Comparison of ENCODE assay signal across 10 cellular contexts in the genomic region with DNA sequence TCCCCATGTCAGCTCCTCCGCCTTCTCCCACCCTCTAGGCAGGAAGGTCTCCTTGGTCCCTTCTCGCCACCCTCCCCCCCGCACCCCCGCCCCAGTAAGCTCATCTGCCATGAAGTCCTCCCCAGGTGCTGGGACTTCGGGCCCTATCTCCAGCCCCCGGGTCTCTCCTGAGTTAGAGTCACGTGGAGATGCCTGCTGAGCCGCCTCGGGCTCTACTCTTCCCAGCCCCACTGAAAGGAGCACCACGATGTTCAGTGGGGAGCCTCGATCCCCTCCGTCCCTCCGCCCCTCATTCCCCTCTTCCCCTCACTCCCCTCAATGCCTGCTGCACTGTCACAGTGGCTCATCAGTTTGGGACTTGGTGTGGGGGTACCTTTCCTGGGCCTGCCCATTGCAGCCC. TPM values are rescaled to one million over a fixed set of nuclear protein-coding genes. Genes with fewer than 3 reads are reported as not detected.
"Had no signal": no experiment of that assay in that cellular context is flagged by ENCODE, and none has a peak within 500 bp of the region (broad histone marks: within the 10 kb centered on the region; RNA-seq: fewer than 3 reads in every experiment).

No MANE protein-coding gene starts in this region.

- H3K36me3 ChIP-seq: tibial nerve had no signal

- ATAC-seq: activated naive CD8-positive, alpha-beta T cell treated with anti-CD3 and anti-CD28 coated beads, Interleukin-2, amount 50 U/mL, for 24 hours had no signal

- H3K9ac ChIP-seq: parathyroid adenoma had no signal

- H3K79me2 ChIP-seq: parathyroid adenoma had no signal

- DNase-seq: activated CD4-positive, alpha-beta T cell treated with anti-CD3 and anti-CD28 coated beads for 4 hours; activated naive CD4-positive, alpha-beta T cell; activated naive CD8-positive, alpha-beta T cell treated with anti-CD3 and anti-CD28 coated beads, Interleukin-2, amount 50 U/mL, for 24 hours; effector CD4-positive, alpha-beta T cell; retina; small intestine had no signal

- H3K4me3 ChIP-seq: SK-N-MC, tibial nerve had no signal

- H3K4me1 ChIP-seq: parathyroid adenoma had no signal

- H3K9me3 ChIP-seq: tibial nerve had no signal

- H3K27ac ChIP-seq: parathyroid adenoma, SK-N-MC had no signal

- H2AFZ ChIP-seq: parathyroid adenoma had no signal

RNA-seq across cellular contexts. Expression of gene HTRA3, which starts 3.9 kb away (rescaled TPM):
- total RNA-seq: activated T-helper 1 cell treated with anti-CD3 and anti-CD28 coated beads, Interleukin-12 subunit alpha, Interleukin-12 subunit beta, Interleukin-2, Interleukin-4 antibody, amounts not matched to agents 30 ng/mL and 10 ng/mL and 1 ng/mL, durations not matched to agents 14 hours and 24 hours and 36 hours had no signal
